9 cellular contexts compared by ENCODE assay signal in genomic region chrX:129553619-129554288, GRCh38. TPM values are rescaled to one million over a fixed set of nuclear protein-coding genes. Genes with fewer than 3 reads are reported as not detected.
A peak's percentile ranks its signal among the peaks of the same experiment; 100 is the strongest.
DNase-seq lines count a peak whose midpoint lies in the region; ATAC-seq and TF ChIP-seq lines count a peak whose summit lies in the region.
"Had no signal": no experiment of that assay in that cellular context is flagged by ENCODE, and none has a peak within 500 bp of the region (broad histone marks: within the 10 kb centered on the region; RNA-seq: fewer than 3 reads in every experiment).

No MANE protein-coding gene starts in this region.

- POLR2A ChIA-PET in GM10248 (lab: Yijun Ruan, JAX) = no interaction called here

- DNase-seq in GM10248 (ENCODE audit: extremely low spot score) (peak; percentile 15), NB4 (ENCODE audit: low read depth) (peak; percentile 55), GM03348 (ENCODE audit: low spot score) (no peak), dedifferentiated amniotic fluid mesenchymal stem cell (ENCODE audit: extremely low spot score) (no peak)
- no peak for DNase-seq in activated CD8-positive, alpha-beta memory T cell treated with anti-CD3 and anti-CD28 coated beads, Interleukin-2, amount 50 U/mL, for 48 hours
- no peak for DNase-seq in activated CD4-positive, alpha-beta T cell treated with anti-CD3 and anti-CD28 coated beads, Interleukin-2, amount 10 ng/mL, durations not matched to agents 24 days and 14 days
- DNase-seq: activated CD8-positive, alpha-beta memory T cell treated with anti-CD3 and anti-CD28 coated beads, Interleukin-2, amount 10 ng/mL, durations not matched to agents 7 days and 5 days had no signal

- no peak overlapping the region for H3K4me3 ChIP-seq in NB4 (ENCODE audit: low read depth, low read length)

- intact Hi-C loops in activated CD4-positive, alpha-beta T cell treated with anti-CD3 and anti-CD28 coated beads, Interleukin-2, amount 10 ng/mL, durations not matched to agents 24 days and 14 days (cut with micrococcal nuclease) = no loop called here

- no peaks in the 10 kb centered on the region for H3K4me1 Mint-ChIP-seq in activated CD4-positive, alpha-beta T cell treated with anti-CD3 and anti-CD28 coated beads, Interleukin-2, amount 10 ng/mL, durations not matched to agents 24 days and 14 days
- H3K4me1 Mint-ChIP-seq: activated CD8-positive, alpha-beta memory T cell treated with anti-CD3 and anti-CD28 coated beads, Interleukin-2, amount 10 ng/mL, durations not matched to agents 7 days and 5 days had no signal

- H3K4me3 Mint-ChIP-seq in activated CD4-positive, alpha-beta T cell treated with anti-CD3 and anti-CD28 coated beads, Interleukin-2, amount 10 ng/mL, durations not matched to agents 24 days and 14 days = no peak overlapping the region
- H3K4me3 Mint-ChIP-seq: activated CD8-positive, alpha-beta memory T cell treated with anti-CD3 and anti-CD28 coated beads, Interleukin-2, amount 10 ng/mL, durations not matched to agents 7 days and 5 days had no signal

- no peaks in the 10 kb centered on the region for H3K27me3 Mint-ChIP-seq in activated CD4-positive, alpha-beta T cell treated with anti-CD3 and anti-CD28 coated beads, Interleukin-2, amount 10 ng/mL, durations not matched to agents 24 days and 14 days
- H3K27me3 Mint-ChIP-seq: activated CD8-positive, alpha-beta memory T cell treated with anti-CD3 and anti-CD28 coated beads, Interleukin-2, amount 10 ng/mL, durations not matched to agents 7 days and 5 days had no signal

- no peak overlapping the region for H3K27ac Mint-ChIP-seq in activated CD4-positive, alpha-beta T cell treated with anti-CD3 and anti-CD28 coated beads, Interleukin-2, amount 10 ng/mL, durations not matched to agents 24 days and 14 days
- H3K27ac Mint-ChIP-seq: activated CD8-positive, alpha-beta memory T cell treated with anti-CD3 and anti-CD28 coated beads, Interleukin-2, amount 10 ng/mL, durations not matched to agents 7 days and 5 days had no signal

- H3K36me3 Mint-ChIP-seq in activated CD4-positive, alpha-beta T cell treated with anti-CD3 and anti-CD28 coated beads, Interleukin-2, amount 10 ng/mL, durations not matched to agents 24 days and 14 days (ENCODE audit: low read depth) = no peaks in the 10 kb centered on the region
- H3K36me3 Mint-ChIP-seq: activated CD8-positive, alpha-beta memory T cell treated with anti-CD3 and anti-CD28 coated beads, Interleukin-2, amount 10 ng/mL, durations not matched to agents 7 days and 5 days had no signal

- ATAC-seq in GM19455 (IDR thresholded peaks at IDR 0.05; ENCODE audit: unreplicated experiment) (peak; percentile 96), HG02981 (IDR thresholded peaks at IDR 0.05; ENCODE audit: unreplicated experiment) (peak; percentile 98)
- ATAC-seq: activated CD8-positive, alpha-beta memory T cell treated with anti-CD3 and anti-CD28 coated beads, Interleukin-2, amount 10 ng/mL, durations not matched to agents 7 days and 5 days had no signal

- TF ChIP-seq POLR2A in NB4 (IDR thresholded peaks at IDR 0.05; ENCODE audit: extremely low read depth, insufficient read length) = no peak

- CTCF ChIA-PET in GM10248 (lab: Yijun Ruan, JAX) = interaction anchor here (1.9 kb wide), 1 partner anchor 9 kb away, joined by 4 read pairs; no protein-coding TSS in a partner anchor

- no peaks in the 10 kb centered on the region for H3K9me3 Mint-ChIP-seq in activated CD4-positive, alpha-beta T cell treated with anti-CD3 and anti-CD28 coated beads, Interleukin-2, amount 10 ng/mL, durations not matched to agents 24 days and 14 days

- no peak for TF ChIP-seq CTCF in GM10248 (IDR thresholded peaks at IDR 0.05; ENCODE audit: control extremely low read depth, extremely low read depth, low read depth, missing control alignments)
- no peak for TF ChIP-seq CTCF in NB4 (IDR thresholded peaks at IDR 0.05; ENCODE audit: low read depth, low read length)

RNA-seq across cellular contexts. Expression of gene OCRL, which starts 13.7 kb away (rescaled TPM):
- total RNA-seq in activated CD4-positive, alpha-beta T cell treated with anti-CD3 and anti-CD28 coated beads, Interleukin-2, amount 10 ng/mL, durations not matched to agents 24 days and 14 days = 3.8 and 4.2 TPM in 2 replicates

RNA-seq across cellular contexts. Expression of gene SMARCA1, which starts 30.5 kb away (rescaled TPM):
- not detected in 2 replicates for total RNA-seq in activated CD4-positive, alpha-beta T cell treated with anti-CD3 and anti-CD28 coated beads, Interleukin-2, amount 10 ng/mL, durations not matched to agents 24 days and 14 days
- total RNA-seq: activated CD8-positive, alpha-beta memory T cell treated with anti-CD3 and anti-CD28 coated beads, Interleukin-2, amount 10 ng/mL, durations not matched to agents 7 days and 5 days had no signal

Comparison
In these comparisons a context has a peak if more than half of its experiments do, and no peak if none do; other contexts are left out.
1. DNase-seq: peak in GM10248 (single experiment) and NB4 (single experiment); none in GM03348 (single experiment), activated CD8-positive, alpha-beta memory T cell treated with anti-CD3 and anti-CD28 coated beads, Interleukin-2, amount 50 U/mL, for 48 hours (single experiment), dedifferentiated amniotic fluid mesenchymal stem cell (single experiment) and activated CD4-positive, alpha-beta T cell treated with anti-CD3 and anti-CD28 coated beads, Interleukin-2, amount 10 ng/mL, durations not matched to agents 24 days and 14 days (single experiment).